In the genomic region with DNA sequence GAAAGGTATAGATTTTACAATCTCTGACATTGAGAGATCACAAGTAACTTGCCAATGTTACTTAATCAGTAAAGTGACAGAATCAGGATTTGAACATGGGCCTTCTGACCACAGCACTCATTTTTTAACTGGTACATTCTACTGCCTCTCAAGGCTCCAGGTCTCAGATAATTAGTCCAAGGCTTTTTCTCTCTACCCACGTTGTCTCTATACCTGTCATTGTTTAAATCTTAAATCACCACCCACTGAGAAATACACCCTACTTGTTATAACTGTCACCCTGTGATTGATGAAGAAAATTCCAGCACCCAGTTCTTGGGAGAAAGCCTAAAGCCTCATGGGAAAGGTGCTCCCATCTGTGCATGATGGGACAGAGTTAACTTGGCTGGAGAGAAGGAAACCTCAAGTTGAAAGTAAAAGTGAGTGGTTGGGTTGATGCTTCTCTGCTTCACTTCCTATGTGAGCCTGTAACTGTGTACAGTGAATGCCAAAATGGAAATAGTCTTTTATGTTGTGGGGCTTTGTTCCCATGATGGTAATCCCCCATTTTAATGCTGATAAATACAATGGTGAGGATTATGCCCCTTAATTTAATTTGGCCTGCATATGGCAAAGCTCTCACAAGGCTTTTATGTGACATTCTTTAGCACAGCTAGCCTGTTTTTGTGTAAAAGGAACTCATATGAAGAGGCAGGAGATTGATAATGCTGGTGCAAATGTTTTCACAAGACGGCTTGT, we compare ENCODE assay signal across 9 cellular contexts.
A peak's percentile ranks its signal among the peaks of the same experiment; 100 is the strongest.
DNase-seq lines count a peak whose midpoint lies in the region; ATAC-seq and TF ChIP-seq lines count a peak whose summit lies in the region.
"Had no signal": no experiment of that assay in that cellular context is flagged by ENCODE, and none has a peak within 500 bp of the region (broad histone marks: within the 10 kb centered on the region; RNA-seq: fewer than 3 reads in every experiment).

No MANE protein-coding gene starts in this region.

- no peak for TF ChIP-seq POLR2A in Peyer's patch (IDR thresholded peaks at IDR 0.05)

- TF ChIP-seq RAD21 in Ishikawa (IDR thresholded peaks at IDR 0.05; ENCODE audit: low read depth), result no peak

- no peak for TF ChIP-seq CTCF in Peyer's patch (IDR thresholded peaks at IDR 0.05)

- no peaks in the 10 kb centered on the region for H3K9me3 ChIP-seq in Peyer's patch

- DNase-seq in ELR (ENCODE audit: low read depth) (peak; percentile 19), kidney glomerular epithelial cell (lab: John Stamatoyannopoulos, UW) (peak; percentile 61), left lobe of liver (ENCODE audit: low spot score) (no peak), Peyer's patch (no peak), 8988T (no peak), NCI-H2227 (lab: John Stamatoyannopoulos, UW; ENCODE audit: unreplicated experiment) (no peak)
- DNase-seq: CD4-positive, CD25-positive, alpha-beta regulatory T cell had no signal

- TF ChIP-seq EP300 in Ishikawa (IDR thresholded peaks at IDR 0.05; ENCODE audit: borderline replicate concordance), result no peak

- ATAC-seq in GM21723 (IDR thresholded peaks at IDR 0.05; ENCODE audit: unreplicated experiment) (peak; percentile 65), left lobe of liver (no peak)

- no peaks in the 10 kb centered on the region for H3K36me3 ChIP-seq in Peyer's patch

- H3K27ac ChIP-seq in Peyer's patch, result peak overlapping the region in 2 of 4 donors; percentile 7 to 15

- H3K27me3 ChIP-seq in Peyer's patch, result no peaks in the 10 kb centered on the region

- no peak overlapping the region for H3K4me3 ChIP-seq in Peyer's patch

- no peaks in the 10 kb centered on the region for H3K4me1 ChIP-seq in Peyer's patch

TF ChIP-seq in Ishikawa, 13 proteins besides CTCF, POLR2A, EP300 and RAD21:
- TF ChIP-seq FOXM1 (IDR thresholded peaks at IDR 0.05; ENCODE audit: borderline replicate concordance, low read depth) (no peak), NFIC (IDR thresholded peaks at IDR 0.05) (peak; percentile 38; the same call in 1 of the 2 replicates), TEAD4 (IDR thresholded peaks at IDR 0.05) (peak; percentile 73), TCF12 (IDR thresholded peaks at IDR 0.05; ENCODE audit: low read depth) (0 out of 2 replicates have a peak, but pooled peaks have one; percentile 8), TAF1 (IDR thresholded peaks at IDR 0.05; ENCODE audit: low read depth) (no peak)

Comparison
In these comparisons a context has a peak if more than half of its experiments do, and no peak if none do; other contexts are left out.
1. DNase-seq: peak in ELR (single experiment) and kidney glomerular epithelial cell (single experiment); none in left lobe of liver (single experiment), Peyer's patch (0 of 3), 8988T (single experiment) and NCI-H2227 (single experiment).